ENCODE assay signal across 8 cellular contexts in the genomic region with DNA sequence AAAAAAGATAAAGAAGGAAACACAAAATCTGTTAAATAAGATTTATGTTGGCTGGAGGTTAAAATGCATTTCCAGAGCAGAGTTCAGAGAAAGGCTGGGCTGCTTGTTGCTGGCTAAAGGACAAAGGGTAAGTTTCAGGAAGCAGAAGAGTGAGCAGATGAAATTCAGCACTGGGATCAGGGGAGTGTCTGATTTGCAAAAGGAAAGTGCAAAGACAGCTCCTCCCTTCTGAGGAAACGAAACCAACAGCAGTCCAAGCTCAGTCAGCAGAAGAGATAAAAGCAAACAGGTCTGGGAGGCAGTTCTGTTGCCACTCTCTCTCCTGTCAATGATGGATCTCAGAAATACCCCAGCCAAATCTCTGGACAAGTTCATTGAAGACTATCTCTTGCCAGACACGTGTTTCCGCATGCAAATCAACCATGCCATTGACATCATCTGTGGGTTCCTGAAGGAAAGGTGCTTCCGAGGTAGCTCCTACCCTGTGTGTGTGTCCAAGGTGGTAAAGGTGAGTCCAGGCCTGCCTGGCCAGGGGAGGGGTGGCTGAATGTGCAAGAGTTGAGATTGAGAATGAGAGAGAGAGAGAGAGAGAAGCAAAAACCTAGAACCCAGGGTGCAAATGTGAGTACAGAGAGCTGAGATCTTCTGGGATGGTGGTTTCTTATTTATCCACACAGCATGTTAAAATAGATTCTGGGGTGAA. TPM values are rescaled to one million over a fixed set of nuclear protein-coding genes. Genes with fewer than 3 reads are reported as not detected.
DNase-seq lines count a peak whose midpoint lies in the region; ATAC-seq, FAIRE-seq and TF ChIP-seq lines count a peak whose summit lies in the region.

A gene (plus strand): TSS at position 251 of the 703 bp plus-strand sequence. CDS start 78 bp downstream, at position 329.

- H3K4me2 ChIP-seq in OCI-LY7 (ENCODE audit: low read length), result peak within 1 kb of the TSS; percentile 85

- H4K20me1 ChIP-seq in OCI-LY7 (ENCODE audit: insufficient read depth, low read length), result no peaks in the 10 kb centered on the region

- intact Hi-C loops in Calu3 (cut with micrococcal nuclease; ENCODE audit: unreplicated experiment) (loop anchor here (2.0 kb wide), 1 partner anchor 14 kb away; no protein-coding TSS in a partner anchor), OCI-LY7 (cut with micrococcal nuclease; ENCODE audit: unreplicated experiment) (loop anchor here (1.0 to 10.0 kb wide), 3 partner anchors 32 to 218 kb away; a partner anchor contains a TSS), body of pancreas (cut with DNase I) (no loop called here), kidney (cut with DNase I) (no loop called here)

- WGBS in body of pancreas, 2 donors, result 7 to 9% methylated on average over 2 to 4 of the region's 4 CpGs

- H3K9me3 Mint-ChIP-seq in Calu3 (ENCODE audit: low read depth, unreplicated experiment) (no peaks in the 10 kb centered on the region), progenitor cell of endocrine pancreas (ENCODE audit: low read depth) (no peaks in the 10 kb centered on the region)

- H3K9ac ChIP-seq in kidney (ENCODE audit: low read length in 2 of 2), result peak within 1 kb of the TSS; percentile 50 to 57

- H3K9me3 ChIP-seq in OCI-LY7 (ENCODE audit: low read length), result peaks cover 5% of the 10 kb centered on the region; the same call in 1 of the 2 replicates
- no peaks in the 10 kb centered on the region for H3K9me3 ChIP-seq in body of pancreas
- H3K9me3 ChIP-seq in kidney (ENCODE audit: control insufficient read depth in 1 of 2, low read length in 2 of 2), result no peaks in the 10 kb centered on the region

- H3K4me1 Mint-ChIP-seq in Calu3 (ENCODE audit: low read depth, unreplicated experiment) (peaks cover 48% of the 10 kb centered on the region), progenitor cell of endocrine pancreas (ENCODE audit: low read depth) (peaks cover 3% of the 10 kb centered on the region)

- H3K27ac Mint-ChIP-seq in Calu3 (ENCODE audit: unreplicated experiment), result peak within 1 kb of the TSS; percentile 17
- no peak within 1 kb of the TSS for H3K27ac Mint-ChIP-seq in progenitor cell of endocrine pancreas

- H3K27me3 Mint-ChIP-seq in Calu3 (ENCODE audit: unreplicated experiment) (no peaks in the 10 kb centered on the region), progenitor cell of endocrine pancreas (peaks cover 28% of the 10 kb centered on the region)

- H3K4me3 ChIP-seq in OCI-LY7 (ENCODE audit: low read depth, low read length, poor library complexity, severe bottlenecking), result peak within 1 kb of the TSS; percentile 71
- H3K4me3 ChIP-seq in body of pancreas, result peak within 1 kb of the TSS in 1 of 2 donors; percentile 9
- H3K4me3 ChIP-seq in kidney (ENCODE audit: low read length in 2 of 2), result peak within 1 kb of the TSS; percentile 74 to 80

- H3K27ac ChIP-seq in OCI-LY7 (ENCODE audit: low read depth, low read length, poor library complexity, severe bottlenecking), result peak within 1 kb of the TSS; percentile 85
- peak within 1 kb of the TSS in 3 of 4 donors; percentile 30 to 83 (median 62) for H3K27ac ChIP-seq in body of pancreas
- peak within 1 kb of the TSS; percentile 51 to 73 for H3K27ac ChIP-seq in kidney (ENCODE audit: low read depth in 2 of 2, low read length in 2 of 2)

- H3K36me3 ChIP-seq in OCI-LY7 (ENCODE audit: insufficient read depth, low read length), result peaks cover 26% of the 10 kb centered on the region
- H3K36me3 ChIP-seq in body of pancreas (replicated peaks in 1 of 2; ENCODE audit: insufficient read depth in 1 of 2, low read depth in 2 of 2), result no peaks in the 10 kb centered on the region
- H3K36me3 ChIP-seq in kidney (ENCODE audit: control insufficient read depth in 1 of 2, insufficient read depth in 2 of 2, low read length in 2 of 2), result peaks cover 0 to 3% of the 10 kb centered on the region in 2 donors

- H3K4me3 Mint-ChIP-seq in Calu3 (ENCODE audit: low read depth, unreplicated experiment) (peak within 1 kb of the TSS; percentile 74), progenitor cell of endocrine pancreas (ENCODE audit: low read depth) (no peak within 1 kb of the TSS)

- H3K36me3 Mint-ChIP-seq in Calu3 (ENCODE audit: insufficient read depth, unreplicated experiment), result peaks cover 31% of the 10 kb centered on the region
- H3K36me3 Mint-ChIP-seq in progenitor cell of endocrine pancreas (ENCODE audit: insufficient read depth), result no peaks in the 10 kb centered on the region

- peak in 2 of 3 donors; percentile 41 to 49 for TF ChIP-seq POLR2A in body of pancreas (IDR thresholded peaks at IDR 0.05)

- peak; percentile 67 for DNase-seq in Calu3
- DNase-seq in GM19238 (ENCODE audit: insufficient read length, low spot score), result peak; percentile 60
- DNase-seq in OCI-LY7 (ENCODE audit: low spot score), result peak; percentile 80
- DNase-seq in body of pancreas, result peak in 3 of 4 donors; percentile 23 to 66 (median 24)
- DNase-seq in kidney, result no peak
- DNase-seq in stimulated activated CD8-positive, alpha-beta memory T cell treated with anti-CD3 and anti-CD28 coated beads, Interleukin-15, amount 100 ng/mL, for 1 hour (ENCODE audit: low read depth), result peak; percentile 14
- DNase-seq in progenitor cell of endocrine pancreas (ENCODE audit: low spot score, unreplicated experiment), result no peak

- BruUV-seq in Calu3 (replicated peaks; lab: Mats Ljungman, UMichigan) (TSS peak; percentile 70), OCI-LY7 (replicated peaks; lab: Mats Ljungman, UMichigan) (TSS peak; percentile 86)

- no peaks in the 10 kb centered on the region for H3K9me2 ChIP-seq in OCI-LY7 (ENCODE audit: insufficient read depth, low read length)

- TF ChIP-seq CTCF in Calu3 (IDR thresholded peaks at IDR 0.05; ENCODE audit: unreplicated experiment) (no peak), OCI-LY7 (conservative IDR thresholded peaks at IDR 0.05; ENCODE audit: low read length) (no peak), body of pancreas (IDR thresholded peaks at IDR 0.05) (no peak), kidney (IDR thresholded peaks at IDR 0.05; ENCODE audit: borderline replicate concordance, extremely low read depth, insufficient read depth) (no peak), progenitor cell of endocrine pancreas (IDR thresholded peaks at IDR 0.05; ENCODE audit: unreplicated experiment) (no peak)

- H3K4me1 ChIP-seq in OCI-LY7 (ENCODE audit: insufficient read depth, low read length, poor library complexity, severe bottlenecking) (peaks cover 66% of the 10 kb centered on the region), body of pancreas (peaks cover 20% of the 10 kb centered on the region), kidney (ENCODE audit: control insufficient read depth in 1 of 2, insufficient read depth in 1 of 2, low read depth in 1 of 2, low read length in 2 of 2) (peaks cover 15 to 19% of the 10 kb centered on the region in 2 donors)

- peaks cover 21% of the 10 kb centered on the region; the same call in 1 of the 2 replicates for H3K79me2 ChIP-seq in OCI-LY7 (ENCODE audit: insufficient read depth, low read depth, low read length)

- FAIRE-seq in kidney (lab: Jason Lieb, UNC), result peak; percentile 91

- CTCF ChIA-PET in Calu3 (lab: Charles Lee) (interaction anchor here (0.6 to 1.9 kb wide), 9 partner anchors 11 to 456 kb away, joined by 3 to 9 read pairs (median 4); a partner anchor contains a TSS), OCI-LY7 (lab: Charles Lee; ENCODE audit: unreplicated experiment) (interaction anchor here (0.6 to 2.0 kb wide), 3 partner anchors 71 to 1502 kb away, joined by 3 to 9 read pairs (median 3); a partner anchor contains a TSS)

- POLR2A ChIA-PET in OCI-LY7 (lab: Charles Lee), result interaction anchor here (0.7 to 4.5 kb wide), 11 partner anchors 14 to 266 kb away, joined by 3 to 35 read pairs (median 3); a partner anchor contains a TSS

- peak; percentile 83 for ATAC-seq in HG03280 (IDR thresholded peaks at IDR 0.05; ENCODE audit: unreplicated experiment)
- ATAC-seq in body of pancreas, result peak; percentile 83

- peak within 1 kb of the TSS; percentile 26; the same call in 1 of the 2 replicates for H2AFZ ChIP-seq in OCI-LY7 (ENCODE audit: low read length)

- H3K27me3 ChIP-seq in body of pancreas, result no peaks in the 10 kb centered on the region

RNA-seq across cellular contexts. Expression of the gene that starts here (rescaled TPM):
- total RNA-seq in Calu3 (2022), result 170 and 429 TPM in 2 replicates
- total RNA-seq in OCI-LY7 (2014; rRNA removed; shearing (Covaris generic)), result 40.3 and 49.6 TPM in 2 replicates
- 53.7 and 56.3 TPM in 2 replicates for total RNA-seq in OCI-LY7 (2022)
- total RNA-seq in body of pancreas, result 1 to 10 TPM; 4.3 to 7.8 TPM
- 17.5 TPM for total RNA-seq in kidney
- polyA plus RNA-seq in kidney (ENCODE audit: insufficient read depth, low read depth, low replicate concordance), result 27.2 TPM
- total RNA-seq in progenitor cell of endocrine pancreas, result 0.38 TPM in 1 of 2 replicates, not detected in the other

Comparison
In these comparisons a context has a peak if more than half of its experiments do, and no peak if none do; other contexts are left out.
1. DNase-seq: peak in Calu3 (single experiment), GM19238 (single experiment), OCI-LY7 (single experiment), body of pancreas (3 of 4) and stimulated activated CD8-positive, alpha-beta memory T cell treated with anti-CD3 and anti-CD28 coated beads, Interleukin-15, amount 100 ng/mL, for 1 hour (single experiment); none in kidney (single experiment) and progenitor cell of endocrine pancreas (single experiment).
2. intact Hi-C loops: an anchor here in Calu3 (2.0 kb wide) and OCI-LY7 (1.0 to 10.0 kb wide); none called in body of pancreas and kidney.
3. Peak in every context shown above with its lines, with median percentiles within 50 percentile points of each other: H3K27ac ChIP-seq.